In the genomic region with DNA sequence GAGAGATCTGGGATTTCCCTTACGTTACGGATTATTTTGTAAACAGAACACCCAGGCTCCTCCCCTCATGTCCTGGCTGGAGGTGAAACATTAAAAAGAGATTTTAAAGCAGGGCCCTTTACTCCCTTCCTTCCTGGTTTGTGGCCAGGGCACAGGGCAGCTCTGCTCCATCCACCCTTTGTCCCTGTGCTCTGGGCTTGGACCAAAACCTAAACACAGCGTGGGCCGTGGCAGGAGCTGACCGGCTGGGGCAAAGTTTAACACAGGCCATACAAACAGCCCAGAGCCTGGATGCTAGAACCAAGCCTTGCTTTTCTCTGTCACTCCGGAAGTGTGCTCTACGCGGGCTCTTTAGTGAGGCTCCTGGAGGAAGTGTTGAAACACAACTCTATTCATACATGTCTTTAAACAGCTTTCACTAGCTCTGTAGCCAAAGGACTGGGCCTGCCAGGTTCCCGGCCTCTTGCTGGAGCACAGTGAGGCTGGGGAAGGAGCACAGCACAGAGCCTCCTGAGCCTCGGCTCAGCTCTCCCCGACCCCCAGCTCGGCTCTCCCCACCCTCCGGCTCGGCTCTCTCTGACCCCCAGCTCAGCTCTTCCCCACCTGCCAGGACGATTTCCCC, we compare ENCODE assay signal across 9 cellular contexts.
A peak's percentile ranks its signal among the peaks of the same experiment; 100 is the strongest.
DNase-seq lines count a peak whose midpoint lies in the region; ATAC-seq and TF ChIP-seq lines count a peak whose summit lies in the region.
"Had no signal": no experiment of that assay in that cellular context is flagged by ENCODE, and none has a peak within 500 bp of the region (broad histone marks: within the 10 kb centered on the region; RNA-seq: fewer than 3 reads in every experiment).

No MANE protein-coding gene starts in this region.

- H3K27ac ChIP-seq in coronary artery: peak overlapping the region; percentile 20 to 78
- H3K27ac ChIP-seq: brain microvascular endothelial cell had no signal

- no peak overlapping the region for H3K4me3 ChIP-seq in coronary artery
- H3K4me3 ChIP-seq in mucosa of stomach (ENCODE audit: low read length): no peak overlapping the region

- no peaks in the 10 kb centered on the region for H3K27me3 ChIP-seq in mucosa of stomach (ENCODE audit: control insufficient read depth, insufficient read depth, low read length)

- TF ChIP-seq CTCF in coronary artery (IDR thresholded peaks at IDR 0.05): no peak

- H3K4me1 ChIP-seq in mucosa of stomach (ENCODE audit: control insufficient read depth, insufficient read depth, low read length): peaks cover 42% of the 10 kb centered on the region

- H3K9ac ChIP-seq in mucosa of stomach (ENCODE audit: low read length): peak overlapping the region; percentile 62

- H3K36me3 ChIP-seq in mucosa of stomach (ENCODE audit: control insufficient read depth, insufficient read depth, low read length): no peaks in the 10 kb centered on the region
- H3K36me3 ChIP-seq: brain microvascular endothelial cell had no signal

- ATAC-seq in HG02678 (IDR thresholded peaks at IDR 0.05; ENCODE audit: unreplicated experiment): no peak
- ATAC-seq in HG03439 (IDR thresholded peaks at IDR 0.05; ENCODE audit: unreplicated experiment): no peak
- ATAC-seq in HG03521 (IDR thresholded peaks at IDR 0.05; ENCODE audit: unreplicated experiment): no peak

- H3K9me3 ChIP-seq in mucosa of stomach (ENCODE audit: control insufficient read depth, low read length): no peaks in the 10 kb centered on the region

- DNase-seq in stimulated activated CD4-positive, alpha-beta T cell treated with anti-CD3 and anti-CD28 coated beads, Interleukin-4, amount 100 ng/mL, for 24 hours: peak; percentile 38
- no peak for DNase-seq in stimulated activated CD4-positive, alpha-beta T cell treated with anti-CD3 and anti-CD28 coated beads, Interleukin-12 subunit alpha, Interleukin-12 subunit beta, amount 100 ng/mL, for 4 hours
- DNase-seq in coronary artery (ENCODE audit: low spot score) (peak; percentile 73), NCI-H1694 (lab: John Stamatoyannopoulos, UW) (no peak)
- DNase-seq: brain microvascular endothelial cell had no signal

Comparison
In these comparisons a context has a peak if more than half of its experiments do, and no peak if none do; other contexts are left out.
1. DNase-seq: peak in stimulated activated CD4-positive, alpha-beta T cell treated with anti-CD3 and anti-CD28 coated beads, Interleukin-4, amount 100 ng/mL, for 24 hours (single experiment) and coronary artery (single experiment); none in stimulated activated CD4-positive, alpha-beta T cell treated with anti-CD3 and anti-CD28 coated beads, Interleukin-12 subunit alpha, Interleukin-12 subunit beta, amount 100 ng/mL, for 4 hours (single experiment) and NCI-H1694 (single experiment).